15 cellular contexts compared by ENCODE assay signal in the genomic region with DNA sequence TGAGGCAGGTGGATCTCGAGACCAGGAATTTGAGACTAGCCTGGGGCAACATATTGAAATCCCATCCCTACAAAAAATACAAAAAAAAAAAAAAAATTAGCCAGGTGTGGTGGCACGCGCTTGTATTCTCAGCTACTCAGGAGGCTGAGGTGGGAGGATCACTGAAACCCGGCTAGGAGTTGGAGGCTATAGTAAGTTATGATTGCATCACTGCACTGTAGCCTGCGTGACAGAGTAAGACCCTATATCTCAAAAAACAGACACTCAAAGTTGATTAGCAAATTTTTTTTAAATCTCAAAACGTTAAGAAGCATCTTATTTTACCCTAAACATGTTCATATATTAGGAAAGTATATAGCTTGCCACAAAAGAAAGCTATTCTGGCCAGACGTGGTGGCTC. TPM values are rescaled to one million over a fixed set of nuclear protein-coding genes. Genes with fewer than 3 reads are reported as not detected.
DNase-seq lines count a peak whose midpoint lies in the region; ATAC-seq and TF ChIP-seq lines count a peak whose summit lies in the region.
"Had no signal": no experiment of that assay in that cellular context is flagged by ENCODE, and none has a peak within 500 bp of the region (broad histone marks: within the 10 kb centered on the region; RNA-seq: fewer than 3 reads in every experiment).

No MANE protein-coding gene starts in this region.

- H3K36me3 Mint-ChIP-seq in CD4-positive, CD25-positive, alpha-beta regulatory T cell: peaks cover 8% of the 10 kb centered on the region
- H3K36me3 Mint-ChIP-seq in memory B cell: no peaks in the 10 kb centered on the region

- no peak overlapping the region for H3K27ac Mint-ChIP-seq in CD4-positive, CD25-positive, alpha-beta regulatory T cell
- peak overlapping the region; percentile 3 for H3K27ac Mint-ChIP-seq in memory B cell

- H3K9me3 ChIP-seq in AG04450 (ENCODE audit: control insufficient read depth, insufficient read depth, low read length): no peaks in the 10 kb centered on the region
- H3K9me3 ChIP-seq in CD4-positive, CD25-positive, alpha-beta regulatory T cell (ENCODE audit: control insufficient read depth in 2 of 2, low read length in 2 of 2): no peaks in the 10 kb centered on the region
- no peaks in the 10 kb centered on the region for H3K9me3 ChIP-seq in Loucy (ENCODE audit: insufficient read depth, low read depth, low read length)
- no peaks in the 10 kb centered on the region for H3K9me3 ChIP-seq in hepatocyte (ENCODE audit: low read depth)
- H3K9me3 ChIP-seq: BE2C, HAP-1 had no signal

- H3K27ac ChIP-seq in AG04450 (ENCODE audit: low read depth, low read length) (peak overlapping the region; percentile 3), hepatocyte (no peak overlapping the region)
- no peak overlapping the region for H3K27ac ChIP-seq in CD4-positive, CD25-positive, alpha-beta regulatory T cell (ENCODE audit: insufficient read depth, low read length, poor library complexity, severe bottlenecking)
- H3K27ac ChIP-seq: C4-2B had no signal

- no peaks in the 10 kb centered on the region for H3K9me3 Mint-ChIP-seq in CD4-positive, CD25-positive, alpha-beta regulatory T cell
- H3K9me3 Mint-ChIP-seq in memory B cell: no peaks in the 10 kb centered on the region

- peaks cover 86% of the 10 kb centered on the region for H4K20me1 ChIP-seq in Loucy (ENCODE audit: insufficient read depth, low read length, poor library complexity, severe bottlenecking)
- peaks cover 100% of the 10 kb centered on the region for H4K20me1 ChIP-seq in hepatocyte (ENCODE audit: insufficient read depth, poor library complexity, severe bottlenecking)

- peak overlapping the region in 3 of 4 donors; percentile 36 to 70 (median 59) for H3K4me3 Mint-ChIP-seq in CD4-positive, CD25-positive, alpha-beta regulatory T cell
- no peak overlapping the region for H3K4me3 Mint-ChIP-seq in memory B cell

- no peaks in the 10 kb centered on the region for H3K27me3 ChIP-seq in AG04450 (ENCODE audit: control insufficient read depth, insufficient read depth, low read length)
- H3K27me3 ChIP-seq in CD4-positive, CD25-positive, alpha-beta regulatory T cell (ENCODE audit: control insufficient read depth, insufficient read depth, low read length): no peaks in the 10 kb centered on the region
- no peaks in the 10 kb centered on the region for H3K27me3 ChIP-seq in Loucy (ENCODE audit: insufficient read depth, low read length, poor library complexity, severe bottlenecking)
- H3K27me3 ChIP-seq in hepatocyte: no peaks in the 10 kb centered on the region
- H3K27me3 ChIP-seq: BE2C had no signal

- peaks cover 55% of the 10 kb centered on the region for H3K4me1 ChIP-seq in CD4-positive, CD25-positive, alpha-beta regulatory T cell (ENCODE audit: control insufficient read depth, insufficient read depth, low read length, poor library complexity, severe bottlenecking)
- H3K4me1 ChIP-seq in Loucy (ENCODE audit: insufficient read depth, low read length, poor library complexity, severe bottlenecking): peaks cover 30% of the 10 kb centered on the region
- peaks cover 35% of the 10 kb centered on the region for H3K4me1 ChIP-seq in hepatocyte (ENCODE audit: insufficient read depth)
- H3K4me1 ChIP-seq: BE2C had no signal

- peaks cover 4% of the 10 kb centered on the region for H3K36me3 ChIP-seq in CD4-positive, CD25-positive, alpha-beta regulatory T cell (ENCODE audit: control insufficient read depth, insufficient read depth, low read length)
- 0 out of 2 replicates have a peak, but pooled peaks cover 2% of the 10 kb centered on the region for H3K36me3 ChIP-seq in Loucy (ENCODE audit: insufficient read depth, low read length)
- H3K36me3 ChIP-seq in hepatocyte (replicated peaks; ENCODE audit: insufficient read depth, low read depth): no peaks in the 10 kb centered on the region
- H3K36me3 ChIP-seq: BE2C, HAP-1 had no signal

- peaks cover 100% of the 10 kb centered on the region for H3K79me2 ChIP-seq in Loucy (ENCODE audit: insufficient read depth, low read length)
- peaks cover 100% of the 10 kb centered on the region for H3K79me2 ChIP-seq in hepatocyte

- no peak overlapping the region for H3K9ac ChIP-seq in Loucy (ENCODE audit: low read depth, low read length, poor library complexity, severe bottlenecking)

- peaks cover 26 to 89% (median 58%) of the 10 kb centered on the region in 4 donors for H3K4me1 Mint-ChIP-seq in CD4-positive, CD25-positive, alpha-beta regulatory T cell
- peaks cover 31% of the 10 kb centered on the region for H3K4me1 Mint-ChIP-seq in memory B cell

- POLR2A ChIA-PET in AG04450 (lab: Yijun Ruan, JAX): interaction anchor here (0.6 kb wide), 1 partner anchor 587 kb away, joined by 5 read pairs; no protein-coding TSS in a partner anchor

- H3K27me3 Mint-ChIP-seq in CD4-positive, CD25-positive, alpha-beta regulatory T cell: no peaks in the 10 kb centered on the region
- no peaks in the 10 kb centered on the region for H3K27me3 Mint-ChIP-seq in memory B cell

- H3K9me2 ChIP-seq in Loucy (replicated peaks; ENCODE audit: low read depth, low read length) (no peaks in the 10 kb centered on the region), hepatocyte (replicated peaks; ENCODE audit: insufficient read depth) (no peaks in the 10 kb centered on the region)

- no peak for ATAC-seq in CD4-positive, CD25-positive, alpha-beta regulatory T cell (ENCODE audit: low read depth in 2 of 2)
- no peak for ATAC-seq in memory B cell (ENCODE audit: low read depth)
- no peak for ATAC-seq in HG03039 (IDR thresholded peaks at IDR 0.05; ENCODE audit: unreplicated experiment)
- no peak for ATAC-seq in HG02798 (IDR thresholded peaks at IDR 0.05; ENCODE audit: poor library complexity, unreplicated experiment)

- CTCF ChIA-PET in AG04450 (lab: Charles Lee): interaction anchor here (0.5 to 1.1 kb wide), 3 partner anchors 8 to 451 kb away, joined by 4 to 5 read pairs (median 5); no protein-coding TSS in a partner anchor

- no peaks in the 10 kb centered on the region for H3F3A ChIP-seq in Loucy (ENCODE audit: low read depth)

- WGBS in hepatocyte (ENCODE audit: low lambda C conversion rate, missing lambda C conversion rate): 88% methylated on average over 7 of the region's 7 CpGs

- DNase-seq in AG04450 (ENCODE audit: low read depth, low spot score) (no peak), memory B cell (ENCODE audit: low spot score in 2 of 2) (no peak), hepatocyte (ENCODE audit: low spot score) (no peak)
- no peak for DNase-seq in CD4-positive, CD25-positive, alpha-beta regulatory T cell
- DNase-seq in activated CD4-positive, alpha-beta T cell treated with anti-CD3 and anti-CD28 coated beads, Interleukin-2, amount 50 U/mL, for 48 hours: no peak
- DNase-seq: BE2C, Calu3, DMS 273 treated with DMSO at 0.1 percent for 48 hours, GOT3, Karpas-422 had no signal

- H2AFZ ChIP-seq in Loucy (ENCODE audit: low read length): no peak overlapping the region
- no peak overlapping the region for H2AFZ ChIP-seq in hepatocyte

- H3K4me3 ChIP-seq in AG04450 (ENCODE audit: low read depth, low read length) (no peak overlapping the region), Loucy (ENCODE audit: low read length, poor library complexity, severe bottlenecking) (no peak overlapping the region), hepatocyte (no peak overlapping the region)
- no peak overlapping the region for H3K4me3 ChIP-seq in CD4-positive, CD25-positive, alpha-beta regulatory T cell (ENCODE audit: low read depth, low read length)
- H3K4me3 ChIP-seq: HAP-1 had no signal

- H3K4me2 ChIP-seq in Loucy (ENCODE audit: low read depth, low read length, poor library complexity, severe bottlenecking) (peak overlapping the region; percentile 18), hepatocyte (no peak overlapping the region)

- no peak for TF ChIP-seq CTCF in AG04450 (IDR thresholded peaks at IDR 0.05; ENCODE audit: low read depth, low read length)
- no peak for TF ChIP-seq CTCF in Loucy (conservative IDR thresholded peaks at IDR 0.05; ENCODE audit: low read length)
- no peak for TF ChIP-seq CTCF in hepatocyte (IDR thresholded peaks at IDR 0.05; ENCODE audit: poor library complexity)

RNA-seq across cellular contexts. Expression of a gene that starts 7.6 kb away (rescaled TPM):
- polyA plus RNA-seq in AG04450 (2011; rRNA removed) (215 and 292 TPM in 2 replicates), hepatocyte (335 and 347 TPM in 2 replicates)
- 63.2 and 80.4 TPM in 2 replicates for polyA minus RNA-seq in AG04450 (2011; rRNA and poly(A)+ RNA removed)
- 79.3 TPM for total RNA-seq in CD4-positive, CD25-positive, alpha-beta regulatory T cell
- 10 to 100 TPM; 50.4 to 64.7 (median 58.0) TPM for polyA plus RNA-seq in CD4-positive, CD25-positive, alpha-beta regulatory T cell
- 178 and 200 TPM in 2 replicates for total RNA-seq in hepatocyte
